Comparison of ENCODE assay signal across 8 cellular contexts in the genomic region with DNA sequence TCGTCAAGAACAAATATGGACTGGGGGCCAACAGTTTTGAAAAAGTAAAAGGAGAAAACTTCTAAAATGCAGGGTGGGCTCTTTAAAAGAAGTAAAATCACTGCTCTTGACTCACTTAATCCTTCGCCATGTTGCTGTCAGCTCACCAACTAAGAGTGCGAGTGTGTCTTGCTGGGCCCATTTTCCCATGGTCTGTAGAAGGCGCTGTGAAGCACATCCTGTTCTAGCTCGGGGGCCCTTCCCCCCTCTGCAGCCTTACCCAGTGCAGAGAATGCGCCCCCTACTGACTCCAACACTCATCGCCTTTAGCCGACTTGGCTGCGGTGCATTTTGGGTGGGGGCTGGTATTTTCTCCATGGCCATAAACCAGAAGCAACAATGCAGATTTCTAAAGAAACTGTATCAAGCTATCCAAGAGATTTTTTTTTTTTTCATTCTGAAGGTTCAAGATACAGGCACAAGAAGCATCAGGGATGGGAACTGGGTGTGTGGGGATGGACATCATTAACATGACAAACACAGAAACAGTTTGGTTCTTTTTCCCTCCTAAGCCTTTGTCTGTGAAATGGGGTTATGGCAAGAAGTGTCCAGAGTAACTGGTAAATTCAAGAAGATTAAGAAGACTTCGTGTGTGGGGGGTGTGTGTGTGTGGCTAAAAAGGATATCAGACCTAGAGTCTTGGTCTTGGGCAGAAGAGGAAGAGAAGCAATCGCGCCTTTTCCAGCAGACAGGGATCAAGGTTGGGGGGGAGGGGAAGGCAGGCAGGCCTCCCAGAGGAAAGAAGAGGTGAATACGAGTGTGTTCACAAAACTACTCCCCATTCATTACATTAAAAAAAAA. TPM values are rescaled to one million over a fixed set of nuclear protein-coding genes. Genes with fewer than 3 reads are reported as not detected.
DNase-seq lines count a peak whose midpoint lies in the region; ATAC-seq and TF ChIP-seq lines count a peak whose summit lies in the region.

No MANE protein-coding gene starts in this region.

- H3K27me3 ChIP-seq in BE2C: no peaks in the 10 kb centered on the region
- no peaks in the 10 kb centered on the region for H3K27me3 ChIP-seq in liver (ENCODE audit: control insufficient read depth in 4 of 4, insufficient read depth in 4 of 4, low read length in 3 of 4)

- H3K27me3 Mint-ChIP-seq in activated CD4-positive, alpha-beta T cell treated with anti-CD3 and anti-CD28 coated beads, Interleukin-2, amount 10 ng/mL, durations not matched to agents 24 days and 14 days: no peaks in the 10 kb centered on the region

- peaks cover 60% of the 10 kb centered on the region for H3K36me3 Mint-ChIP-seq in activated CD4-positive, alpha-beta T cell treated with anti-CD3 and anti-CD28 coated beads, Interleukin-2, amount 10 ng/mL, durations not matched to agents 24 days and 14 days (ENCODE audit: low read depth)

- intact Hi-C loops in activated CD4-positive, alpha-beta T cell treated with anti-CD3 and anti-CD28 coated beads, Interleukin-2, amount 10 ng/mL, durations not matched to agents 24 days and 14 days (cut with micrococcal nuclease): loop anchor here (1.0 to 5.0 kb wide), 6 partner anchors 15 to 1652 kb away; partner anchors contain the start of genes PARD6B and ZNFX1

- H3K36me3 ChIP-seq in BE2C (peaks cover 57% of the 10 kb centered on the region), liver (ENCODE audit: control insufficient read depth in 4 of 4, insufficient read depth in 3 of 4, low read depth in 1 of 4, low read length in 3 of 4) (peaks cover 0 to 6% (median 4%) of the 10 kb centered on the region in 4 donors)

- WGBS in liver: 16% methylated on average over 13 of the region's 13 CpGs

- peak overlapping the region; percentile 98 for H3K27ac Mint-ChIP-seq in activated CD4-positive, alpha-beta T cell treated with anti-CD3 and anti-CD28 coated beads, Interleukin-2, amount 10 ng/mL, durations not matched to agents 24 days and 14 days

- no peaks in the 10 kb centered on the region for H3K4me1 ChIP-seq in BE2C
- peaks cover 6 to 31% (median 30%) of the 10 kb centered on the region in 4 donors for H3K4me1 ChIP-seq in liver (ENCODE audit: control insufficient read depth in 4 of 4, insufficient read depth in 4 of 4, low read length in 3 of 4)

- ATAC-seq in HG03469 (IDR thresholded peaks at IDR 0.05; ENCODE audit: unreplicated experiment): peak; percentile 43

- peak; percentile 83 to 88 for TF ChIP-seq RAD21 in liver (IDR thresholded peaks at IDR 0.05)

- no peaks in the 10 kb centered on the region for H3K9me3 Mint-ChIP-seq in activated CD4-positive, alpha-beta T cell treated with anti-CD3 and anti-CD28 coated beads, Interleukin-2, amount 10 ng/mL, durations not matched to agents 24 days and 14 days

- H3K9ac ChIP-seq in liver (ENCODE audit: low read depth in 1 of 2, low read length in 2 of 2): peak overlapping the region; percentile 56 to 73

- H3K4me3 Mint-ChIP-seq in activated CD4-positive, alpha-beta T cell treated with anti-CD3 and anti-CD28 coated beads, Interleukin-2, amount 10 ng/mL, durations not matched to agents 24 days and 14 days: peak overlapping the region; percentile 94

- peaks cover 46% of the 10 kb centered on the region for H3K4me1 Mint-ChIP-seq in activated CD4-positive, alpha-beta T cell treated with anti-CD3 and anti-CD28 coated beads, Interleukin-2, amount 10 ng/mL, durations not matched to agents 24 days and 14 days

- H3K27ac ChIP-seq in liver (ENCODE audit: low read depth in 1 of 2, low read length in 2 of 2): peak overlapping the region; percentile 25 to 56

- TF ChIP-seq CTCF in BE2C (IDR thresholded peaks at IDR 0.05; ENCODE audit: low read depth, low read length) (peak; percentile 100), liver (IDR thresholded peaks at IDR 0.05; ENCODE audit: low read depth, low read length, missing input control) (peak; percentile 79)

- DNase-seq in BE2C (peak; percentile 98), GM19240 (ENCODE audit: insufficient read length, low spot score) (peak; percentile 88), NCI-H524 treated with DMSO at 0.1 percent for 48 hours (lab: John Stamatoyannopoulos, UW) (peak; percentile 94), dermis blood vessel endothelial cell (peak; percentile 98)
- peak; percentile 97 for DNase-seq in activated CD4-positive, alpha-beta T cell treated with anti-CD3 and anti-CD28 coated beads, Interleukin-2, amount 10 ng/mL, durations not matched to agents 24 days and 14 days
- peak; percentile 87 for DNase-seq in stimulated activated CD4-positive, alpha-beta T cell treated with anti-CD3 and anti-CD28 coated beads, Interleukin-4, amount 100 ng/mL, for 1 hour

- H3K4me3 ChIP-seq in BE2C (ENCODE audit: low read depth, low read length) (peak overlapping the region; percentile 94), liver (ENCODE audit: low read depth in 1 of 3, low read length in 3 of 3) (peak overlapping the region; percentile 57 to 100 (median 84))

- no peaks in the 10 kb centered on the region for H3K9me3 ChIP-seq in BE2C
- no peaks in the 10 kb centered on the region for H3K9me3 ChIP-seq in liver (ENCODE audit: control insufficient read depth in 4 of 4, low read length in 3 of 4)

TF ChIP-seq in liver, 16 proteins besides CTCF, POLR2A, EP300 and RAD21 (continues in another document):
- TF ChIP-seq FOXA1 (IDR thresholded peaks at IDR 0.05) (no peak), JUND (IDR thresholded peaks at IDR 0.05) (peak in 1 of 2 donors; percentile 71), SP1 (IDR thresholded peaks at IDR 0.05) (peak; percentile 88), HNF4G (IDR thresholded peaks at IDR 0.05) (no peak), FOXA2 (IDR thresholded peaks at IDR 0.05) (no peak), MAX (IDR thresholded peaks at IDR 0.05) (no peak), HNF4A (conservative IDR thresholded peaks at IDR 0.05) (peak in 1 of 2 donors; percentile 56), NR2F2 (IDR thresholded peaks at IDR 0.05) (no peak), REST (IDR thresholded peaks at IDR 0.05) (peak; percentile 29), TAF1 (conservative IDR thresholded peaks at IDR 0.05) (no peak), EGR1 (IDR thresholded peaks at IDR 0.05; ENCODE audit: low read depth in 2 of 2) (no peak), RXRA (IDR thresholded peaks at IDR 0.05) (peak; percentile 82 to 95), YY1 (IDR thresholded peaks at IDR 0.05) (peak; percentile 55), GABPA (IDR thresholded peaks at IDR 0.05 in 1 of 2, conservative IDR thresholded peaks at IDR 0.05 in 1 of 2) (peak; percentile 34 to 55)
- TF ChIP-seq, protein P1, sequence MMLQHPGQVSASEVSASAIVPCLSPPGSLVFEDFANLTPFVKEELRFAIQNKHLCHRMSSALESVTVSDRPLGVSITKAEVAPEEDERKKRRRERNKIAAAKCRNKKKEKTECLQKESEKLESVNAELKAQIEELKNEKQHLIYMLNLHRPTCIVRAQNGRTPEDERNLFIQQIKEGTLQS (IDR thresholded peaks at IDR 0.05): no peak

RNA-seq across cellular contexts. Expression of gene ADNP, which starts 1.7 kb away (rescaled TPM):
- 82.1 TPM for polyA plus RNA-seq in BE2C (2012; ENCODE audit: insufficient read depth, insufficient read length, low read depth)
- 68.3 and 72.9 TPM in 2 replicates for total RNA-seq in activated CD4-positive, alpha-beta T cell treated with anti-CD3 and anti-CD28 coated beads, Interleukin-2, amount 10 ng/mL, durations not matched to agents 24 days and 14 days
- total RNA-seq in dermis blood vessel endothelial cell (28.8 and 53.0 TPM in 2 replicates), liver (10 to 100 TPM; 25.2 to 25.4 TPM)
- 10 to 100 TPM in 1 of 2 donors, 1 to 10 TPM in 1; 9.3 to 15.1 TPM for polyA plus RNA-seq in liver

RNA-seq across cellular contexts. Expression of gene DPM1, which starts 28.8 kb away (rescaled TPM):
- 72.3 TPM for polyA plus RNA-seq in BE2C (2012; ENCODE audit: insufficient read depth, insufficient read length, low read depth)
- 61.2 and 68.3 TPM in 2 replicates for total RNA-seq in activated CD4-positive, alpha-beta T cell treated with anti-CD3 and anti-CD28 coated beads, Interleukin-2, amount 10 ng/mL, durations not matched to agents 24 days and 14 days
- total RNA-seq in dermis blood vessel endothelial cell: 71.5 and 75.9 TPM in 2 replicates
- 10 to 100 TPM; 32.1 to 38.2 TPM for total RNA-seq in liver
- polyA plus RNA-seq in liver: 10 to 100 TPM; 27.2 to 42.6 TPM

RNA-seq across cellular contexts. Expression of gene MOCS3, which starts 29.1 kb away (rescaled TPM):
- polyA plus RNA-seq in BE2C (2012; ENCODE audit: insufficient read depth, insufficient read length, low read depth): 12.9 TPM
- 5.7 and 6.3 TPM in 2 replicates for total RNA-seq in activated CD4-positive, alpha-beta T cell treated with anti-CD3 and anti-CD28 coated beads, Interleukin-2, amount 10 ng/mL, durations not matched to agents 24 days and 14 days
- total RNA-seq in dermis blood vessel endothelial cell (8.5 and 9.2 TPM in 2 replicates), liver (1 to 10 TPM; 4.0 to 4.3 TPM)
- polyA plus RNA-seq in liver: 1 to 10 TPM; 1.7 to 2.4 TPM

Comparison
In these comparisons a context has a peak if more than half of its experiments do, and no peak if none do; other contexts are left out.
1. Peak in every context shown above with its lines: DNase-seq, ATAC-seq, H3K4me3 ChIP-seq and H3K27ac ChIP-seq.